In genomic region chr20:8050117-8050837, GRCh38 we compare ENCODE assay signal across 20 cellular contexts.
"Had no signal": no experiment of that assay in that cellular context is flagged by ENCODE, and none has a peak within 500 bp of the region (broad histone marks: within the 10 kb centered on the region; RNA-seq: fewer than 3 reads in every experiment).

No MANE protein-coding gene starts in this region.

- DNase-seq: activated CD4-positive, alpha-beta T cell treated with anti-CD3 and anti-CD28 coated beads, Interleukin-2, amount 50 U/mL, for 4 hours; activated effector memory CD4-positive, alpha-beta T cell treated with anti-CD3 and anti-CD28 coated beads, Interleukin-2, amount 50 U/mL, for 16 hours; activated T-cell treated with anti-CD3 and anti-CD28 coated beads, Interleukin-2, amount 50 U/mL, for 72 hours; amniotic stem cell; foreskin melanocyte; glutamatergic neuron; hypothalamus; stimulated activated naive CD8-positive, alpha-beta T cell treated with anti-CD3 and anti-CD28 coated beads, Interleukin-15, amount 100 ng/mL, for 72 hours; T-cell; T-helper 9 cell; transverse colon; uterus; WERI-Rb-1 had no signal

- H3K4me3 ChIP-seq: cardiac muscle cell, right atrium auricular region, suprapubic skin, transverse colon, uterus had no signal

- H3K4me1 ChIP-seq: right atrium auricular region, suprapubic skin, transverse colon, uterus had no signal

- H3K9me3 ChIP-seq: right atrium auricular region, suprapubic skin, transverse colon, uterus had no signal

- ATAC-seq: activated naive CD4-positive, alpha-beta T cell treated with anti-CD3 and anti-CD28 coated beads, Interleukin-2, amount 50 U/mL, for 72 hours; activated T-cell treated with anti-CD3 and anti-CD28 coated beads, Interleukin-2, amount 50 U/mL, for 72 hours; stimulated activated naive CD8-positive, alpha-beta T cell treated with anti-CD3 and anti-CD28 coated beads, Interleukin-15, amount 100 ng/mL, for 72 hours; T-cell had no signal

- H3K4me3 Mint-ChIP-seq: activated T-cell treated with anti-CD3 and anti-CD28 coated beads, Interleukin-2, amount 50 U/mL, for 72 hours; mesothelial cell of epicardium; neural crest cell; stimulated activated naive CD8-positive, alpha-beta T cell treated with anti-CD3 and anti-CD28 coated beads, Interleukin-15, amount 100 ng/mL, for 72 hours; T-cell had no signal

- H3K4me1 Mint-ChIP-seq: neural crest cell had no signal

- H3K36me3 Mint-ChIP-seq: activated naive CD4-positive, alpha-beta T cell treated with anti-CD3 and anti-CD28 coated beads, Interleukin-2, amount 50 U/mL, for 72 hours; mesothelial cell of epicardium; T-cell had no signal

- H3K27ac ChIP-seq: cardiac muscle cell, right atrium auricular region, suprapubic skin, transverse colon, uterus, WERI-Rb-1 had no signal

- H3K27ac Mint-ChIP-seq: activated naive CD4-positive, alpha-beta T cell treated with anti-CD3 and anti-CD28 coated beads, Interleukin-2, amount 50 U/mL, for 72 hours; activated T-cell treated with anti-CD3 and anti-CD28 coated beads, Interleukin-2, amount 50 U/mL, for 72 hours; mesothelial cell of epicardium; progenitor cell of endocrine pancreas; T-cell had no signal

- H3K9me3 Mint-ChIP-seq: activated naive CD4-positive, alpha-beta T cell treated with anti-CD3 and anti-CD28 coated beads, Interleukin-2, amount 50 U/mL, for 72 hours; activated T-cell treated with anti-CD3 and anti-CD28 coated beads, Interleukin-2, amount 50 U/mL, for 72 hours; neural crest cell; stimulated activated naive CD8-positive, alpha-beta T cell treated with anti-CD3 and anti-CD28 coated beads, Interleukin-15, amount 100 ng/mL, for 72 hours; T-cell had no signal

- H3K36me3 ChIP-seq: cardiac muscle cell, right atrium auricular region, suprapubic skin, transverse colon, uterus, WERI-Rb-1 had no signal

- H3K27me3 ChIP-seq: cardiac muscle cell, right atrium auricular region, suprapubic skin, transverse colon, uterus had no signal
